8 cellular contexts compared by ENCODE assay signal in genomic region chr20:53899351-53900167, GRCh38.
DNase-seq lines count a peak whose midpoint lies in the region; ATAC-seq and TF ChIP-seq lines count a peak whose summit lies in the region.

No MANE protein-coding gene starts in this region.

- H3K4me3 Mint-ChIP-seq in activated CD8-positive, alpha-beta T cell treated with anti-CD3 and anti-CD28 coated beads, Interleukin-2, amount 10 ng/mL, durations not matched to agents 7 days and 5 days, result peak overlapping the region; percentile 35

- no peaks in the 10 kb centered on the region for H3K9me3 Mint-ChIP-seq in activated CD8-positive, alpha-beta T cell treated with anti-CD3 and anti-CD28 coated beads, Interleukin-2, amount 10 ng/mL, durations not matched to agents 7 days and 5 days (ENCODE audit: insufficient read depth)

- peak overlapping the region; percentile 49 for H3K27ac ChIP-seq in AG04450 (ENCODE audit: low read depth, low read length)
- H3K27ac ChIP-seq in gastrocnemius medialis, result peak overlapping the region; percentile 24 to 68 (median 51)
- no peak overlapping the region for H3K27ac ChIP-seq in aorta (ENCODE audit: low read depth in 1 of 2, low read length in 2 of 2)

- in situ Hi-C loops in gastrocnemius medialis (cut with MboI; ENCODE audit: low sequenced_read_pairs in 4 of 4), result no loop called here

- H3K36me3 ChIP-seq in gastrocnemius medialis, result no peaks in the 10 kb centered on the region
- no peaks in the 10 kb centered on the region for H3K36me3 ChIP-seq in aorta (ENCODE audit: control insufficient read depth in 1 of 2, insufficient read depth in 2 of 2, low read length in 1 of 2)

- ATAC-seq in HG03354 (IDR thresholded peaks at IDR 0.05; ENCODE audit: poor library complexity, severe bottlenecking, unreplicated experiment), result peak; percentile 76
- ATAC-seq in activated CD8-positive, alpha-beta T cell treated with anti-CD3 and anti-CD28 coated beads, Interleukin-2, amount 10 ng/mL, durations not matched to agents 7 days and 5 days, result peak; percentile 95
- peak; percentile 90 to 92 for ATAC-seq in gastrocnemius medialis
- ATAC-seq in aorta (ENCODE audit: low FRiP score), result no peak

- H3K27me3 ChIP-seq in AG04450 (ENCODE audit: control insufficient read depth, insufficient read depth, low read length) (no peaks in the 10 kb centered on the region), gastrocnemius medialis (no peaks in the 10 kb centered on the region), aorta (ENCODE audit: control insufficient read depth in 1 of 2, insufficient read depth in 2 of 2, low read length in 1 of 2) (no peaks in the 10 kb centered on the region)

- DNase-seq in AG04450 (ENCODE audit: low read depth, low spot score) (no peak), NOMO-1 treated with dmso at 0.1 percent for 144 hours (lab: John Stamatoyannopoulos, UW; ENCODE audit: unreplicated experiment) (peak; percentile 93), fibroblast of gingiva (ENCODE audit: low read depth) (peak; percentile 70), gastrocnemius medialis (peak; percentile 41 to 53), aorta (no peak)
- peak; percentile 89 for DNase-seq in activated CD8-positive, alpha-beta T cell treated with anti-CD3 and anti-CD28 coated beads, Interleukin-2, amount 10 ng/mL, durations not matched to agents 7 days and 5 days

- H3K36me3 Mint-ChIP-seq in activated CD8-positive, alpha-beta T cell treated with anti-CD3 and anti-CD28 coated beads, Interleukin-2, amount 10 ng/mL, durations not matched to agents 7 days and 5 days (ENCODE audit: low read depth), result peaks cover 6% of the 10 kb centered on the region

- H3K4me1 Mint-ChIP-seq in activated CD8-positive, alpha-beta T cell treated with anti-CD3 and anti-CD28 coated beads, Interleukin-2, amount 10 ng/mL, durations not matched to agents 7 days and 5 days (ENCODE audit: low read depth), result peaks cover 79% of the 10 kb centered on the region

- TF ChIP-seq CTCF in AG04450 (IDR thresholded peaks at IDR 0.05; ENCODE audit: low read depth, low read length), result no peak
- no peak for TF ChIP-seq CTCF in gastrocnemius medialis (IDR thresholded peaks at IDR 0.05 in 4 of 5, conservative IDR thresholded peaks at IDR 0.05 in 1 of 5)

- H3K9me3 ChIP-seq in AG04450 (ENCODE audit: control insufficient read depth, insufficient read depth, low read length), result no peaks in the 10 kb centered on the region
- H3K9me3 ChIP-seq in gastrocnemius medialis, result no peaks in the 10 kb centered on the region
- no peaks in the 10 kb centered on the region for H3K9me3 ChIP-seq in aorta (ENCODE audit: control insufficient read depth, low read length)

- H3K4me1 ChIP-seq in gastrocnemius medialis (peaks cover 6 to 22% of the 10 kb centered on the region in 2 donors), aorta (ENCODE audit: control insufficient read depth in 1 of 2, insufficient read depth in 2 of 2, low read length in 2 of 2) (peaks cover 0 to 1% of the 10 kb centered on the region in 2 donors)

- TF ChIP-seq POLR2A in GM19193 (IDR thresholded peaks at IDR 0.05; ENCODE audit: extremely low read depth, insufficient read depth, insufficient read length), result peak; percentile 15
- no peak for TF ChIP-seq POLR2A in gastrocnemius medialis (IDR thresholded peaks at IDR 0.05)

- H3K27ac Mint-ChIP-seq in activated CD8-positive, alpha-beta T cell treated with anti-CD3 and anti-CD28 coated beads, Interleukin-2, amount 10 ng/mL, durations not matched to agents 7 days and 5 days, result peak overlapping the region; percentile 92

- POLR2A ChIA-PET in AG04450 (lab: Yijun Ruan, JAX), result interaction anchor here (1.1 to 1.5 kb wide), 4 partner anchors 16 to 305 kb away, joined by 3 to 5 read pairs (median 4); partner anchors contain the start of gene ZNF217
- POLR2A ChIA-PET in activated CD8-positive, alpha-beta T cell treated with anti-CD3 and anti-CD28 coated beads, Interleukin-2, amount 10 ng/mL, durations not matched to agents 7 days and 5 days (lab: Charles Lee), result interaction anchor here (1.0 to 2.7 kb wide), 5 partner anchors 14 to 60 kb away, joined by 3 to 22 read pairs (median 4); no protein-coding TSS in a partner anchor

- intact Hi-C loops in gastrocnemius medialis (cut with DNase I; ENCODE audit: low total_unique reads) (no loop called here), aorta (cut with DNase I) (no loop called here)

- CTCF ChIA-PET in AG04450 (lab: Charles Lee), result interaction anchor here (0.5 to 3.8 kb wide), 4 partner anchors 16 to 322 kb away, joined by 3 to 30 read pairs (median 7); no protein-coding TSS in a partner anchor
- CTCF ChIA-PET in activated CD8-positive, alpha-beta T cell treated with anti-CD3 and anti-CD28 coated beads, Interleukin-2, amount 10 ng/mL, durations not matched to agents 7 days and 5 days (lab: Charles Lee), result interaction anchor here (0.8 to 5.7 kb wide), 14 partner anchors 9 to 192 kb away, joined by 3 to 52 read pairs (median 6); no protein-coding TSS in a partner anchor

- no peaks in the 10 kb centered on the region for H3K27me3 Mint-ChIP-seq in activated CD8-positive, alpha-beta T cell treated with anti-CD3 and anti-CD28 coated beads, Interleukin-2, amount 10 ng/mL, durations not matched to agents 7 days and 5 days (ENCODE audit: low read depth)

- no peak overlapping the region for H3K4me3 ChIP-seq in AG04450 (ENCODE audit: low read depth, low read length)
- no peak overlapping the region for H3K4me3 ChIP-seq in gastrocnemius medialis
- no peak overlapping the region for H3K4me3 ChIP-seq in aorta (ENCODE audit: low read length in 2 of 2)

- WGBS in aorta, 2 donors, result 53 to 57% methylated on average over 8 of the region's 8 CpGs

Comparison
In these comparisons a context has a peak if more than half of its experiments do, and no peak if none do; other contexts are left out.
1. DNase-seq: peak in NOMO-1 treated with dmso at 0.1 percent for 144 hours (single experiment), activated CD8-positive, alpha-beta T cell treated with anti-CD3 and anti-CD28 coated beads, Interleukin-2, amount 10 ng/mL, durations not matched to agents 7 days and 5 days (single experiment), fibroblast of gingiva (single experiment) and gastrocnemius medialis (2 of 2); none in AG04450 (single experiment) and aorta (0 of 2).
2. H3K27ac ChIP-seq: peak in AG04450 (single experiment) and gastrocnemius medialis (4 of 4); none in aorta (0 of 2).